1 cellular context compared by ENCODE assay signal in the genomic region with DNA sequence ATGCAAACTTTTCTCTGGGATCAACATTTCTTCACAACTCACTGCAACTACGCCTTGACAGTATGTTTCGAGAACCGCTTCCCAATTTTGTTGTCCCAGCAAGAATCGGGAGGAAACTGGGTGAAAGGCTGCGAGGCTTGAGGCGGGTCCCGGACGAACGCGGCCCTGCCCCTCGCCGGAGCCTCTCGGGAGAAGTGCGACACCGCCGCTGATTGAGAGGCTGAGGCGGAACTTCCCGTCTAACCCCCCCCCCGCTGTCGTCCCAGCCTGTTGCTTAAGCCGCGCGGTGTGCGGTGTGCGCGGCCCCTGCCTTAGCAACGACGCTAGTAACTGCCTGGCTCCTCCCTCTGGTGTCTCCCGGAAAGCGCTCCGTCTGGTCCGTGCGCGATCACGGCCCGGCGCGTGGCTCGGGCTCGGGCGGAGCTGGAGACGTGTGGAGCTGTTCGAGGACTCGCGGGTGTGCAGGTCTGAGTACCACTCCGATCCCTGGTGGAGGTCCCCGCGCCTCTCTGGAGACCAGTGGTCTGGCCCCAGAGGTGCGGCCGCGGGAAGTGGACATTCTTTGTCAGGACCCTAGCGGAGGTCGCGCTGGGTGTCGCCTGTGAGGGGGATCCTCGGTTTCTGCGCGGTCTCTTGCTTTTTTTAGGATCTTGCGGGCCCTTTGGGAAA.
TF ChIP-seq lines count a peak whose summit lies in the region.

A gene with protein sequence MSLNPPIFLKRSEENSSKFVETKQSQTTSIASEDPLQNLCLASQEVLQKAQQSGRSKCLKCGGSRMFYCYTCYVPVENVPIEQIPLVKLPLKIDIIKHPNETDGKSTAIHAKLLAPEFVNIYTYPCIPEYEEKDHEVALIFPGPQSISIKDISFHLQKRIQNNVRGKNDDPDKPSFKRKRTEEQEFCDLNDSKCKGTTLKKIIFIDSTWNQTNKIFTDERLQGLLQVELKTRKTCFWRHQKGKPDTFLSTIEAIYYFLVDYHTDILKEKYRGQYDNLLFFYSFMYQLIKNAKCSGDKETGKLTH (plus strand): TSS at position 391 of the 669 bp plus-strand sequence. CDS start 4,120 bp downstream, outside the sequence.
A gene with protein sequence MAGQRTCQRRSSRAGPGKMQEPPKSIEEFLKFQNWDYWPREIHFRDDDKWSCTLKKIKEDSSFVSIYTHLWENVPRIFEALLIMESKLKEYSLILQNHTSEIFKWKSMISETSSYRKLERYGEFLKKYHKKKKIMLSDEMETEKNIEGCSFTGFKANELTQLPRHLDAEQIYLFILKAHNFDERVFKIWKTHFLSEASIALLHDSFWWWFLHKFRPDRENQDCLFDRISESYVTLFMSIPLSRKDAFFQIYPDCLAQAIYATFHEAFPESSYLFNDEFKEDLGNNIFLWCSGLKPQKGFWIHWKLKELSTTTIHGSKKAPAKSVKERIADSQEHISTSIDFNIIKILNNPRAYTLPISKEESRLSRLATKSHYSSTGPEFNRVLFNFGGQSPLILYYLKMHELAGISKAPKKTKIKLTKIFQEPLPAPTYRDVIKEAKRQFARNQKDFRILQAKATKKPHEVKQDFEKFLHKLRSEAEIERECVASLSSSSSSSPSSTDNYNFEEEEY (minus strand): TSS at position 161 of the 669 bp plus-strand sequence. CDS start 5,647 bp downstream, outside the sequence.

TF ChIP-seq in WTC11, 78 proteins besides CTCF, POLR2A, EP300 and RAD21 (continued from another document):
- TF ChIP-seq, protein P1, sequence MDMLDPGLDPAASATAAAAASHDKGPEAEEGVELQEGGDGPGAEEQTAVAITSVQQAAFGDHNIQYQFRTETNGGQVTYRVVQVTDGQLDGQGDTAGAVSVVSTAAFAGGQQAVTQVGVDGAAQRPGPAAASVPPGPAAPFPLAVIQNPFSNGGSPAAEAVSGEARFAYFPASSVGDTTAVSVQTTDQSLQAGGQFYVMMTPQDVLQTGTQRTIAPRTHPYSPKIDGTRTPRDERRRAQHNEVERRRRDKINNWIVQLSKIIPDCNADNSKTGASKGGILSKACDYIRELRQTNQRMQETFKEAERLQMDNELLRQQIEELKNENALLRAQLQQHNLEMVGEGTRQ (CRISPR knock-in tag; IDR thresholded peaks at IDR 0.05), result 0 out of 2 replicates have a peak, but pooled peaks have one; percentile 23
- no peak for TF ChIP-seq NR2C2 (CRISPR knock-in tag; IDR thresholded peaks at IDR 0.05)
- TF ChIP-seq, protein P2, sequence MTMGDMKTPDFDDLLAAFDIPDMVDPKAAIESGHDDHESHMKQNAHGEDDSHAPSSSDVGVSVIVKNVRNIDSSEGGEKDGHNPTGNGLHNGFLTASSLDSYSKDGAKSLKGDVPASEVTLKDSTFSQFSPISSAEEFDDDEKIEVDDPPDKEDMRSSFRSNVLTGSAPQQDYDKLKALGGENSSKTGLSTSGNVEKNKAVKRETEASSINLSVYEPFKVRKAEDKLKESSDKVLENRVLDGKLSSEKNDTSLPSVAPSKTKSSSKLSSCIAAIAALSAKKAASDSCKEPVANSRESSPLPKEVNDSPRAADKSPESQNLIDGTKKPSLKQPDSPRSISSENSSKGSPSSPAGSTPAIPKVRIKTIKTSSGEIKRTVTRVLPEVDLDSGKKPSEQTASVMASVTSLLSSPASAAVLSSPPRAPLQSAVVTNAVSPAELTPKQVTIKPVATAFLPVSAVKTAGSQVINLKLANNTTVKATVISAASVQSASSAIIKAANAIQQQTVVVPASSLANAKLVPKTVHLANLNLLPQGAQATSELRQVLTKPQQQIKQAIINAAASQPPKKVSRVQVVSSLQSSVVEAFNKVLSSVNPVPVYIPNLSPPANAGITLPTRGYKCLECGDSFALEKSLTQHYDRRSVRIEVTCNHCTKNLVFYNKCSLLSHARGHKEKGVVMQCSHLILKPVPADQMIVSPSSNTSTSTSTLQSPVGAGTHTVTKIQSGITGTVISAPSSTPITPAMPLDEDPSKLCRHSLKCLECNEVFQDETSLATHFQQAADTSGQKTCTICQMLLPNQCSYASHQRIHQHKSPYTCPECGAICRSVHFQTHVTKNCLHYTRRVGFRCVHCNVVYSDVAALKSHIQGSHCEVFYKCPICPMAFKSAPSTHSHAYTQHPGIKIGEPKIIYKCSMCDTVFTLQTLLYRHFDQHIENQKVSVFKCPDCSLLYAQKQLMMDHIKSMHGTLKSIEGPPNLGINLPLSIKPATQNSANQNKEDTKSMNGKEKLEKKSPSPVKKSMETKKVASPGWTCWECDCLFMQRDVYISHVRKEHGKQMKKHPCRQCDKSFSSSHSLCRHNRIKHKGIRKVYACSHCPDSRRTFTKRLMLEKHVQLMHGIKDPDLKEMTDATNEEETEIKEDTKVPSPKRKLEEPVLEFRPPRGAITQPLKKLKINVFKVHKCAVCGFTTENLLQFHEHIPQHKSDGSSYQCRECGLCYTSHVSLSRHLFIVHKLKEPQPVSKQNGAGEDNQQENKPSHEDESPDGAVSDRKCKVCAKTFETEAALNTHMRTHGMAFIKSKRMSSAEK (CRISPR knock-in tag; IDR thresholded peaks at IDR 0.05; ENCODE audit: borderline replicate concordance), result peak; percentile 21; the same call in 1 of the 2 replicates
- TF ChIP-seq, protein P3, sequence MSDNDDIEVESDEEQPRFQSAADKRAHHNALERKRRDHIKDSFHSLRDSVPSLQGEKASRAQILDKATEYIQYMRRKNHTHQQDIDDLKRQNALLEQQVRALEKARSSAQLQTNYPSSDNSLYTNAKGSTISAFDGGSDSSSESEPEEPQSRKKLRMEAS (CRISPR knock-in tag; IDR thresholded peaks at IDR 0.05), result peak; percentile 97
